ENCODE assay signal across 24 cellular contexts in the genomic region with DNA sequence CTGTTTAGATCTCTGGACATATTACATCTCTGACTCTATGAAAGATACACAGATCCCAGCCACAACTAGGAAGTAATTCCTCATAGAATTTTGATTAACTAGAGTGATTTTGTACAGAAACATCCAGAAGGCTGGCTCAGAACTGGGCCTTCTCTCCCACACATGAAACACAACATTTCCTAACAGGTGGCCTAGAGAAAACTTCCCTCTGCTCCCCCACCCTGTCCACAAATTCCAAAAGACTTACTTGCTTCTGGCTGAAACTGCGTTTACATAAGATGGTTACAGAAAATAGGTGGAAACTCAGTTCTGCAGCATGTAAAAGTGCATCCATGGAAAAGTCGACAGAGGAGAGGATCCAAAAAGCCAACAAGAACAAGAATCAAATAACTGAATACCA.
"Had no signal": no experiment of that assay in that cellular context is flagged by ENCODE, and none has a peak within 500 bp of the region (broad histone marks: within the 10 kb centered on the region; RNA-seq: fewer than 3 reads in every experiment).

No MANE protein-coding gene starts in this region.

- DNase-seq: activated B cell treated with CpG ODN at 0.5 μM for 24 hours; activated CD4-positive, alpha-beta T cell treated with anti-CD3 and anti-CD28 coated beads for 36 hours; activated CD8-positive, alpha-beta memory T cell treated with anti-CD3 and anti-CD28 coated beads, Interleukin-2, amount 10 ng/mL, durations not matched to agents 7 days and 5 days; activated CD8-positive, alpha-beta T cell treated with anti-CD3 and anti-CD28 coated beads, Interleukin-2, amount 10 ng/mL, durations not matched to agents 7 days and 5 days; activated naive CD8-positive, alpha-beta T cell treated with anti-CD3 and anti-CD28 coated beads, Interleukin-2, amount 50 U/mL, for 24 hours; activated T-cell treated with anti-CD3 and anti-CD28 coated beads, Interleukin-2, amount 50 U/mL, for 48 hours; cerebellar nuclear complex; colonic mucosa; dorsolateral prefrontal cortex; effector memory CD4-positive, alpha-beta T cell; erythroblast; heart right ventricle; left ventricle myocardium inferior; mesendoderm; mucosa of descending colon; ovary; right lobe of liver; stimulated activated CD4-positive, alpha-beta T cell treated with anti-CD3 and anti-CD28 coated beads, Interleukin-4, amount 100 ng/mL, for 24 hours; stomach; T-helper 1 cell; tibial artery; upper lobe of right lung had no signal

- ATAC-seq: activated CD4-positive, alpha-beta T cell treated with anti-CD3 and anti-CD28 coated beads for 36 hours; activated CD8-positive, alpha-beta memory T cell treated with anti-CD3 and anti-CD28 coated beads, Interleukin-2, amount 10 ng/mL, durations not matched to agents 7 days and 5 days; activated CD8-positive, alpha-beta T cell treated with anti-CD3 and anti-CD28 coated beads, Interleukin-2, amount 10 ng/mL, durations not matched to agents 7 days and 5 days; activated naive CD8-positive, alpha-beta T cell treated with anti-CD3 and anti-CD28 coated beads, Interleukin-2, amount 50 U/mL, for 24 hours; foreskin keratinocyte; heart right ventricle; mucosa of descending colon; right lobe of liver; stimulated activated effector memory CD8-positive, alpha-beta T cell treated with anti-CD3 and anti-CD28 coated beads, Interleukin-12 subunit alpha, Interleukin-12 subunit beta, amount 100 ng/mL, for 72 hours; upper lobe of right lung had no signal
